Comparison of ENCODE assay signal across 22 cellular contexts in genomic region chr5:146369691-146370090, GRCh38. TPM values are rescaled to one million over a fixed set of nuclear protein-coding genes. Genes with fewer than 3 reads are reported as not detected.
DNase-seq lines count a peak whose midpoint lies in the region; ATAC-seq and TF ChIP-seq lines count a peak whose summit lies in the region.
"Had no signal": no experiment of that assay in that cellular context is flagged by ENCODE, and none has a peak within 500 bp of the region (broad histone marks: within the 10 kb centered on the region; RNA-seq: fewer than 3 reads in every experiment).

No MANE protein-coding gene starts in this region.

- H3K36me3 Mint-ChIP-seq in stimulated activated effector memory CD8-positive, alpha-beta T cell treated with anti-CD3 and anti-CD28 coated beads, Interleukin-12 subunit alpha, Interleukin-12 subunit beta, amount 100 ng/mL, for 72 hours, result no peaks in the 10 kb centered on the region
- H3K36me3 Mint-ChIP-seq: activated naive CD4-positive, alpha-beta T cell treated with anti-CD3 and anti-CD28 coated beads, Interleukin-2, amount 10 ng/mL, durations not matched to agents 7 days and 5 days; neural progenitor cell had no signal

- no peak overlapping the region for H3K4me3 ChIP-seq in fibroblast of mammary gland (ENCODE audit: control insufficient read depth, low read depth, low read length)
- H3K4me3 ChIP-seq: neural progenitor cell had no signal

- no peak overlapping the region for H3K27ac Mint-ChIP-seq in stimulated activated effector memory CD8-positive, alpha-beta T cell treated with anti-CD3 and anti-CD28 coated beads, Interleukin-12 subunit alpha, Interleukin-12 subunit beta, amount 100 ng/mL, for 72 hours
- H3K27ac Mint-ChIP-seq: activated naive CD4-positive, alpha-beta T cell treated with anti-CD3 and anti-CD28 coated beads, Interleukin-2, amount 10 ng/mL, durations not matched to agents 7 days and 5 days; neural progenitor cell; stimulated activated naive CD8-positive, alpha-beta T cell treated with anti-CD3 and anti-CD28 coated beads, Interleukin-15, amount 100 ng/mL, for 72 hours had no signal

- no peak for ATAC-seq in stimulated activated effector memory CD8-positive, alpha-beta T cell treated with anti-CD3 and anti-CD28 coated beads, Interleukin-12 subunit alpha, Interleukin-12 subunit beta, amount 100 ng/mL, for 72 hours
- ATAC-seq: left cardiac atrium; stimulated activated naive CD8-positive, alpha-beta T cell treated with anti-CD3 and anti-CD28 coated beads, Interleukin-15, amount 100 ng/mL, for 72 hours had no signal

- H3K9me3 Mint-ChIP-seq in stimulated activated effector memory CD8-positive, alpha-beta T cell treated with anti-CD3 and anti-CD28 coated beads, Interleukin-12 subunit alpha, Interleukin-12 subunit beta, amount 100 ng/mL, for 72 hours, result no peaks in the 10 kb centered on the region
- H3K9me3 Mint-ChIP-seq: activated naive CD4-positive, alpha-beta T cell treated with anti-CD3 and anti-CD28 coated beads, Interleukin-2, amount 10 ng/mL, durations not matched to agents 7 days and 5 days; neural progenitor cell; stimulated activated naive CD8-positive, alpha-beta T cell treated with anti-CD3 and anti-CD28 coated beads, Interleukin-15, amount 100 ng/mL, for 72 hours had no signal

- TF ChIP-seq CTCF in fibroblast of mammary gland (conservative IDR thresholded peaks at IDR 0.05; ENCODE audit: control insufficient read depth, insufficient read depth, low read depth, low read length), result no peak

- no peak overlapping the region for H3K4me3 Mint-ChIP-seq in stimulated activated effector memory CD8-positive, alpha-beta T cell treated with anti-CD3 and anti-CD28 coated beads, Interleukin-12 subunit alpha, Interleukin-12 subunit beta, amount 100 ng/mL, for 72 hours
- H3K4me3 Mint-ChIP-seq: activated naive CD4-positive, alpha-beta T cell treated with anti-CD3 and anti-CD28 coated beads, Interleukin-2, amount 10 ng/mL, durations not matched to agents 7 days and 5 days; neural progenitor cell; stimulated activated naive CD8-positive, alpha-beta T cell treated with anti-CD3 and anti-CD28 coated beads, Interleukin-15, amount 100 ng/mL, for 72 hours had no signal

- DNase-seq in A172 (ENCODE audit: low spot score) (peak; percentile 60), HCEC 1CT (peak; percentile 51), T1000 (lab: John Stamatoyannopoulos, UW) (peak; percentile 35), fibroblast of mammary gland (ENCODE audit: low read depth) (peak; percentile 60), GOT3 (lab: John Stamatoyannopoulos, UW) (no peak), NOMO-1 (lab: John Stamatoyannopoulos, UW; ENCODE audit: unreplicated experiment in 2 of 2) (no peak)
- DNase-seq in stimulated activated CD4-positive, alpha-beta T cell treated with anti-CD3 and anti-CD28 coated beads, Interleukin-15, amount 100 ng/mL, for 24 hours, result no peak
- DNase-seq in stimulated activated effector memory CD8-positive, alpha-beta T cell treated with anti-CD3 and anti-CD28 coated beads, Interleukin-12 subunit alpha, Interleukin-12 subunit beta, amount 100 ng/mL, for 72 hours (ENCODE audit: low spot score in 2 of 2), result no peak
- DNase-seq: activated naive CD4-positive, alpha-beta T cell treated with anti-CD3 and anti-CD28 coated beads, Interleukin-2, amount 10 ng/mL, durations not matched to agents 7 days and 5 days; activated T-cell treated with anti-CD3 and anti-CD28 coated beads for 4 hours; DMS53; effector CD4-positive, alpha-beta T cell; hippocampal formation; left cardiac atrium; midbrain; NCI-H2029 treated with DMSO at 0.1 percent for 48 hours; NCI-H526; OCI-M1; stimulated activated naive CD8-positive, alpha-beta T cell treated with anti-CD3 and anti-CD28 coated beads, Interleukin-15, amount 100 ng/mL, for 72 hours had no signal

- H3K4me1 Mint-ChIP-seq in stimulated activated effector memory CD8-positive, alpha-beta T cell treated with anti-CD3 and anti-CD28 coated beads, Interleukin-12 subunit alpha, Interleukin-12 subunit beta, amount 100 ng/mL, for 72 hours, result no peaks in the 10 kb centered on the region
- H3K4me1 Mint-ChIP-seq: activated naive CD4-positive, alpha-beta T cell treated with anti-CD3 and anti-CD28 coated beads, Interleukin-2, amount 10 ng/mL, durations not matched to agents 7 days and 5 days; stimulated activated naive CD8-positive, alpha-beta T cell treated with anti-CD3 and anti-CD28 coated beads, Interleukin-15, amount 100 ng/mL, for 72 hours had no signal

RNA-seq across cellular contexts. Expression of gene POU4F3, which starts 31.1 kb away (rescaled TPM):
- 0.29 TPM in 1 of 2 replicates, not detected in the other for total RNA-seq in A172 (2014; rRNA removed; shearing (Covaris generic))
- total RNA-seq: cardiac septum, fibroblast of lung had no signal

Comparison
In these comparisons a context has a peak if more than half of its experiments do, and no peak if none do; other contexts are left out.
1. DNase-seq: peak in A172 (single experiment), HCEC 1CT (single experiment), T1000 (single experiment) and fibroblast of mammary gland (single experiment); none in stimulated activated CD4-positive, alpha-beta T cell treated with anti-CD3 and anti-CD28 coated beads, Interleukin-15, amount 100 ng/mL, for 24 hours (single experiment), GOT3 (single experiment), NOMO-1 (0 of 2) and stimulated activated effector memory CD8-positive, alpha-beta T cell treated with anti-CD3 and anti-CD28 coated beads, Interleukin-12 subunit alpha, Interleukin-12 subunit beta, amount 100 ng/mL, for 72 hours (0 of 2).